ENCODE assay signal across 11 cellular contexts in the genomic region with DNA sequence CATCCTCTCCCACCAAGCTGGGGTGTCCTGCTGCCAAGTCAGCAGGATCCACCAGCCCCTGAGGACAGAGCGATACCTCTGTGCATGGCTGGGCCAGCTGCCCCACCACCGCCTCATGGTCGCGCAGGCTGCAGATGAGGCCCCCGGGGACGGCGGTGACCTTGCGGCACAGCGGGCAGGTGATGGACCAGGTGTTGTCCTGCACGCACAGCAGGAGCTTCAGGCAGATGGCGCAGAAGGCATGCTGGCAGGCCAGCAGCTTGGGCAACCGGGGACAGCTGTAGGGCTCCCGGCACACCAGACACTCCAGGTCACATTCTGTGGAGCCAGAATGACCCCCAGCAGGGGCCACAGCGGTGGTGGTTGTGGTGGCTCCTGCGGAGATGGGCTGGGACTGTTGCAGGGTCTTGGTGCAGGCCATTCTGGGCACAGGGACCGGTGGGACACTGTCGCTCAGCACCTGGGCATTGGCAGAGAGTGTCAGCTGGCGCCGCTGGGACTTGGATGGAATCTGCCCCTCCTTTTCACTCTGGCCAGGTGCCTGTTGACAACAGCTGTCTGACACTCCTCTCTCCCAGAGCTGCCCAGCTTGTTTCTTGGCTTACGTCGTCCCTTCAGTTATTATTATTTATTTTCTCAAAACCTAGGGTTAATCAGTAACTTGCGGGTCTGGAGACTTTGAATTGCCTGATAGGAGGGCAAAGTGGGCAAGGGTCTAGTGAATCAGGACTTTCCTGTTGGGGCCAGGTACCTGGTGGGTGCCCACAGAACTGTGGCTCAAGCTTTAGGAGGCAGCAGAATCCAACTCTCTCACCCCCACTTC. TPM values are rescaled to one million over a fixed set of nuclear protein-coding genes. Genes with fewer than 3 reads are reported as not detected.
A peak's percentile ranks its signal among the peaks of the same experiment; 100 is the strongest.
DNase-seq lines count a peak whose midpoint lies in the region; ATAC-seq and TF ChIP-seq lines count a peak whose summit lies in the region.
"Had no signal": no experiment of that assay in that cellular context is flagged by ENCODE, and none has a peak within 500 bp of the region (broad histone marks: within the 10 kb centered on the region; RNA-seq: fewer than 3 reads in every experiment).

A gene with protein sequence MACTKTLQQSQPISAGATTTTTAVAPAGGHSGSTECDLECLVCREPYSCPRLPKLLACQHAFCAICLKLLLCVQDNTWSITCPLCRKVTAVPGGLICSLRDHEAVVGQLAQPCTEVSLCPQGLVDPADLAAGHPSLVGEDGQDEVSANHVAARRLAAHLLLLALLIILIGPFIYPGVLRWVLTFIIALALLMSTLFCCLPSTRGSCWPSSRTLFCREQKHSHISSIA (minus strand): TSS at position 603 of the 823 bp plus-strand sequence. CDS start 182 bp downstream, at position 421.

- no peaks in the 10 kb centered on the region for H3K4me1 Mint-ChIP-seq in stimulated activated effector memory CD8-positive, alpha-beta T cell treated with anti-CD3 and anti-CD28 coated beads, Interleukin-12 subunit alpha, Interleukin-12 subunit beta, amount 100 ng/mL, for 72 hours

- no peaks in the 10 kb centered on the region for H3K9me3 Mint-ChIP-seq in stimulated activated effector memory CD8-positive, alpha-beta T cell treated with anti-CD3 and anti-CD28 coated beads, Interleukin-12 subunit alpha, Interleukin-12 subunit beta, amount 100 ng/mL, for 72 hours

- no peaks in the 10 kb centered on the region for H3K36me3 Mint-ChIP-seq in stimulated activated effector memory CD8-positive, alpha-beta T cell treated with anti-CD3 and anti-CD28 coated beads, Interleukin-12 subunit alpha, Interleukin-12 subunit beta, amount 100 ng/mL, for 72 hours

- intact Hi-C loops in left colon (cut with DNase I, micrococcal nuclease), result no loop called here

- DNase-seq in LNCaP clone FGC (ENCODE audit: low read depth), result peak; percentile 59
- peak; percentile 99 for DNase-seq in NCI-H510A treated with DMSO at 0.1 percent for 48 hours (lab: John Stamatoyannopoulos, UW)
- DNase-seq in left colon, result peak; percentile 90 to 93
- no peak for DNase-seq in stimulated activated effector memory CD8-positive, alpha-beta T cell treated with anti-CD3 and anti-CD28 coated beads, Interleukin-12 subunit alpha, Interleukin-12 subunit beta, amount 100 ng/mL, for 72 hours (ENCODE audit: low spot score in 2 of 2)
- no peak for DNase-seq in NAMALWA (ENCODE audit: low spot score)
- DNase-seq in activated CD4-positive, alpha-beta T cell treated with anti-CD3 and anti-CD28 coated beads for 4 hours, result no peak
- DNase-seq: activated CD8-positive, alpha-beta memory T cell treated with anti-CD3 and anti-CD28 coated beads for 24 hours; endodermal cell; hippocampal formation had no signal

- TF ChIP-seq CTCF in LNCaP clone FGC (IDR thresholded peaks at IDR 0.05; ENCODE audit: control insufficient read depth, extremely low read depth, insufficient read depth), result no peak

- peak within 1 kb of the TSS; percentile 32 for H3K27ac Mint-ChIP-seq in stimulated activated effector memory CD8-positive, alpha-beta T cell treated with anti-CD3 and anti-CD28 coated beads, Interleukin-12 subunit alpha, Interleukin-12 subunit beta, amount 100 ng/mL, for 72 hours

- ATAC-seq in left colon, result peak; percentile 66
- ATAC-seq in stimulated activated effector memory CD8-positive, alpha-beta T cell treated with anti-CD3 and anti-CD28 coated beads, Interleukin-12 subunit alpha, Interleukin-12 subunit beta, amount 100 ng/mL, for 72 hours, result no peak
- no peak for ATAC-seq in GM21576 (IDR thresholded peaks at IDR 0.05; ENCODE audit: unreplicated experiment)

- H3K4me3 Mint-ChIP-seq in stimulated activated effector memory CD8-positive, alpha-beta T cell treated with anti-CD3 and anti-CD28 coated beads, Interleukin-12 subunit alpha, Interleukin-12 subunit beta, amount 100 ng/mL, for 72 hours, result no peak within 1 kb of the TSS

- H3K4me3 ChIP-seq in LNCaP clone FGC (ENCODE audit: low read depth, low read length), result no peak within 1 kb of the TSS
- H3K4me3 ChIP-seq: vagina had no signal

RNA-seq across cellular contexts. Expression of the gene that starts here (rescaled TPM):
- total RNA-seq in left colon, result 10 to 100 TPM; 50.3 to 53.7 TPM
- total RNA-seq: endodermal cell, vagina had no signal

Comparison
In these comparisons a context has a peak if more than half of its experiments do, and no peak if none do; other contexts are left out.
1. DNase-seq: peak in LNCaP clone FGC (single experiment), NCI-H510A treated with DMSO at 0.1 percent for 48 hours (single experiment) and left colon (2 of 2); none in stimulated activated effector memory CD8-positive, alpha-beta T cell treated with anti-CD3 and anti-CD28 coated beads, Interleukin-12 subunit alpha, Interleukin-12 subunit beta, amount 100 ng/mL, for 72 hours (0 of 2), NAMALWA (single experiment) and activated CD4-positive, alpha-beta T cell treated with anti-CD3 and anti-CD28 coated beads for 4 hours (0 of 2).